ENCODE assay signal across 22 cellular contexts in the genomic region with DNA sequence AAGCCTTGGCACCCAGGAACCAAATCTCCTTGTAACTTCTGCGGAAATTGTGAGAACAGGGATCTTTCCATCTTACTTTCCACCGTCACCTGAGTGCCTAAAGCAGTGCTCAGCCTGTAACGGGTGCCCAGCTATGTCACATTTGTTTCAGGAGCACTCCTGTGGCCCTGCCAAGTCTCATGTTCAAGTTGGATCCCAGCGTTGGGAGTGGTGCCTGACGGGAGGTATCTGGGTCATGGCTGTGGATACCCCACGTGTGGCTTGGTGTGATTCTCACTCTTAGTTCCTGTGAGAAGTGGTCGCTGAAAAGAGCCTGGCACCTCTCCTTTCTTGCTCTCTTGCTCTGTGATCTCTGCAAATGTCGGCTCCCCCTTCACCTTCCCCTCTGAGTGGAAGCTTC.
"Had no signal": no experiment of that assay in that cellular context is flagged by ENCODE, and none has a peak within 500 bp of the region (broad histone marks: within the 10 kb centered on the region; RNA-seq: fewer than 3 reads in every experiment).

No MANE protein-coding gene starts in this region.

- H3K27me3 Mint-ChIP-seq: type B pancreatic cell had no signal

- H3K9me3 ChIP-seq: colonic mucosa, neutrophil, pancreas had no signal

- H3K4me3 Mint-ChIP-seq: activated naive CD8-positive, alpha-beta T cell treated with anti-CD3 and anti-CD28 coated beads, Interleukin-2, amount 10 ng/mL, durations not matched to agents 7 days and 5 days; central memory CD8-positive, alpha-beta T cell; immature natural killer cell; natural killer cell; type B pancreatic cell had no signal

- H3K4me1 Mint-ChIP-seq: activated naive CD8-positive, alpha-beta T cell treated with anti-CD3 and anti-CD28 coated beads, Interleukin-2, amount 10 ng/mL, durations not matched to agents 7 days and 5 days; central memory CD8-positive, alpha-beta T cell; immature natural killer cell; natural killer cell had no signal

- DNase-seq: activated CD4-positive, alpha-beta T cell treated with anti-CD3 and anti-CD28 coated beads, Interleukin-2, amount 50 U/mL, for 48 hours; activated naive CD4-positive, alpha-beta T cell treated with Interleukin-2 at 50 U/mL for 16 hours; activated naive CD8-positive, alpha-beta T cell treated with anti-CD3 and anti-CD28 coated beads, Interleukin-2, amount 10 ng/mL, durations not matched to agents 7 days and 5 days; activated T-cell treated with anti-CD3 and anti-CD28 coated beads for 4 hours; anterior cingulate cortex; brain microvascular endothelial cell; erythroblast; immature natural killer cell; kidney glomerular epithelial cell; mesendoderm; natural killer cell; pancreas; stimulated activated CD4-positive, alpha-beta T cell treated with anti-CD3 and anti-CD28 coated beads, Interleukin-12 subunit alpha, Interleukin-12 subunit beta, amount 100 ng/mL, for 4 hours; stimulated activated CD4-positive, alpha-beta T cell treated with anti-CD3 and anti-CD28 coated beads, Interleukin-1b, Interleukin-23, amount 100 ng/mL, for 48 hours; stimulated activated CD8-positive, alpha-beta memory T cell treated with anti-CD3 and anti-CD28 coated beads, Interleukin-4, amount 100 ng/mL, for 48 hours; stimulated activated naive CD4-positive, alpha-beta T cell treated with Interleukin-2 at 50 U/mL for 16 hours; SW 1271; T-helper 2 cell had no signal

- H3K4me3 ChIP-seq: colonic mucosa, pancreas had no signal

- H3K36me3 ChIP-seq: brain microvascular endothelial cell, colonic mucosa, neutrophil, pancreas had no signal

- H3K27ac Mint-ChIP-seq: activated naive CD8-positive, alpha-beta T cell treated with anti-CD3 and anti-CD28 coated beads, Interleukin-2, amount 10 ng/mL, durations not matched to agents 7 days and 5 days; immature natural killer cell; natural killer cell; type B pancreatic cell had no signal

- H3K36me3 Mint-ChIP-seq: activated naive CD8-positive, alpha-beta T cell treated with anti-CD3 and anti-CD28 coated beads, Interleukin-2, amount 10 ng/mL, durations not matched to agents 7 days and 5 days; immature natural killer cell; natural killer cell; type B pancreatic cell had no signal

- H3K9me3 Mint-ChIP-seq: central memory CD8-positive, alpha-beta T cell; natural killer cell; type B pancreatic cell had no signal

- ATAC-seq: natural killer cell had no signal

- H3K27me3 ChIP-seq: brain microvascular endothelial cell, colonic mucosa, pancreas had no signal

- H3K4me1 ChIP-seq: colonic mucosa, pancreas had no signal

- H3K27ac ChIP-seq: brain microvascular endothelial cell, colonic mucosa, neutrophil, pancreas had no signal
